1 cellular context compared by ENCODE assay signal in genomic region chr18:35490894-35491688, GRCh38.
TF ChIP-seq lines count a peak whose summit lies in the region.

No MANE protein-coding gene starts in this region.

TF ChIP-seq in H1, 55 proteins besides CTCF, POLR2A, EP300 and RAD21 (continued from another document):
- TF ChIP-seq CHD7 (IDR thresholded peaks at IDR 0.05; ENCODE audit: insufficient replicate concordance, low read length) = no peak
- no peak for TF ChIP-seq KDM1A (IDR thresholded peaks at IDR 0.05; ENCODE audit: borderline replicate concordance, low read length)
- no peak for TF ChIP-seq TAF7 (optimal IDR thresholded peaks at IDR 0.05; ENCODE audit: borderline replicate concordance, low read depth, low read length)
- no peak for TF ChIP-seq POU5F1 (IDR thresholded peaks at IDR 0.05; ENCODE audit: low read depth, low read length)
- TF ChIP-seq, protein P1, sequence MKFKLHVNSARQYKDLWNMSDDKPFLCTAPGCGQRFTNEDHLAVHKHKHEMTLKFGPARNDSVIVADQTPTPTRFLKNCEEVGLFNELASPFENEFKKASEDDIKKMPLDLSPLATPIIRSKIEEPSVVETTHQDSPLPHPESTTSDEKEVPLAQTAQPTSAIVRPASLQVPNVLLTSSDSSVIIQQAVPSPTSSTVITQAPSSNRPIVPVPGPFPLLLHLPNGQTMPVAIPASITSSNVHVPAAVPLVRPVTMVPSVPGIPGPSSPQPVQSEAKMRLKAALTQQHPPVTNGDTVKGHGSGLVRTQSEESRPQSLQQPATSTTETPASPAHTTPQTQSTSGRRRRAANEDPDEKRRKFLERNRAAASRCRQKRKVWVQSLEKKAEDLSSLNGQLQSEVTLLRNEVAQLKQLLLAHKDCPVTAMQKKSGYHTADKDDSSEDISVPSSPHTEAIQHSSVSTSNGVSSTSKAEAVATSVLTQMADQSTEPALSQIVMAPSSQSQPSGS (IDR thresholded peaks at IDR 0.05; ENCODE audit: low read length) = no peak
- no peak for TF ChIP-seq KDM5A (IDR thresholded peaks at IDR 0.05; ENCODE audit: low read length)
- no peak for TF ChIP-seq GABPA (IDR thresholded peaks at IDR 0.05; ENCODE audit: borderline replicate concordance, insufficient read depth, low read length)
- no peak for TF ChIP-seq BCL11A (IDR thresholded peaks at IDR 0.05; ENCODE audit: low read depth in 2 of 2, low read length in 2 of 2)
- no peak for TF ChIP-seq SP2 (IDR thresholded peaks at IDR 0.05; ENCODE audit: low read length)
- no peak for TF ChIP-seq E2F6 (IDR thresholded peaks at IDR 0.05)
- TF ChIP-seq NANOG (IDR thresholded peaks at IDR 0.05; ENCODE audit: insufficient read depth, low read depth, low read length, poor library complexity, severe bottlenecking) = no peak
- no peak for TF ChIP-seq ZNF274 (IDR thresholded peaks at IDR 0.05; ENCODE audit: borderline replicate concordance, extremely low read depth, low read length)
- no peak for TF ChIP-seq SIRT6 (IDR thresholded peaks at IDR 0.05; ENCODE audit: low read length)
- no peak for TF ChIP-seq CREB1 (IDR thresholded peaks at IDR 0.05)
- TF ChIP-seq EZH2 (IDR thresholded peaks at IDR 0.05; ENCODE audit: low read depth, low read length, severe bottlenecking) = no peak
- TF ChIP-seq CHD2 (IDR thresholded peaks at IDR 0.05; ENCODE audit: low read length) = no peak
